In the genomic region with DNA sequence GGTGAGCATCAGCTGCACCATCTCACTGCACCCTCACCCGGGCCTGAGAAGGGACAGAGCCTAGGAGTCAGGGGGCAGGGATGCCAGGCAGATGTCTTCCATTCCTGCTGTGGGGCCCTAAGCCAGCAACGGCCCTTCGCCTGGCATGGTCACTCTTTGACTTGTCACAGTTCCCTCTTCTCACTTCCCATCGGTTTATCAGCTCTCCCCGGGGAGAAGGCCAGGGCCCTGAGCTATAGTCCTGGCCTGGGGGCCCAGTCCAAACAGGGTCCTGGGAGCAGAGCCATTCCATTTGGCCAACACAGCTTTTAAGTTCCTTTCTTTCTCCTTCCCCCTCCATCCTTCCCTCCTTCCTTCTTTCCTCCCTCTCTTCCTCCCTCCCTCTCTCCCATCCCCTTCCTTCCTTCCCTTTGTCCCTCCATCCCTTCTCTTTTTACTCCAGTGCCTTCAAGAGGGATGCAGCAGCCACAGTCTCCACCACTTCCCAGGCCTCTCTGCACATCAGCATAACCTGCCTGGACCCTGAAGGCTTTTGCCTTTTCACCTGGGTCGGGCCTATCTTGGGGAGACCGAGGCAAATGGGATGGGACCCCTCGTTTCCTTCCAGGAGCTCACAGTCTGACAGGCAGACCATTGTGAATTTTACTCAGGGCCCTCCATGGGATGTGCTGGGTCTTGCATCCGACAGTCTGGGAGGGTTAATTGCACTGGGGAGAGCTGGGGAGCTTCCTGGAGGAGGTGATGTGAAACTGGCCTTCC, we compare ENCODE assay signal across 14 cellular contexts. TPM values are rescaled to one million over a fixed set of nuclear protein-coding genes. Genes with fewer than 3 reads are reported as not detected.
A peak's percentile ranks its signal among the peaks of the same experiment; 100 is the strongest.
DNase-seq lines count a peak whose midpoint lies in the region; ATAC-seq, FAIRE-seq and TF ChIP-seq lines count a peak whose summit lies in the region.
"Had no signal": no experiment of that assay in that cellular context is flagged by ENCODE, and none has a peak within 500 bp of the region (broad histone marks: within the 10 kb centered on the region; RNA-seq: fewer than 3 reads in every experiment).

No MANE protein-coding gene starts in this region.

- TF ChIP-seq CTCF in BJ (IDR thresholded peaks at IDR 0.05; ENCODE audit: insufficient read depth, low read depth, low read length) = no peak
- no peak for TF ChIP-seq CTCF in ascending aorta (IDR thresholded peaks at IDR 0.05)
- TF ChIP-seq CTCF in keratinocyte (optimal IDR thresholded peaks at IDR 0.05 in 1 of 3, IDR thresholded peaks at IDR 0.05 in 1 of 3, conservative IDR thresholded peaks at IDR 0.05 in 1 of 3; ENCODE audit: extremely low read depth in 1 of 3, insufficient read depth in 2 of 3, low read length in 3 of 3) = no peak
- no peak for TF ChIP-seq CTCF in CD4-positive, alpha-beta T cell (IDR thresholded peaks at IDR 0.05)

- H2AFZ ChIP-seq in keratinocyte (ENCODE audit: control insufficient read depth, low read length) = no peak overlapping the region

- POLR2A ChIA-PET in BJ (lab: Charles Lee) = interaction anchor here (0.7 to 1.3 kb wide), 3 partner anchors 16 to 196 kb away, joined by 3 to 4 read pairs (median 3); no protein-coding TSS in a partner anchor
- POLR2A ChIA-PET in CD4-positive, alpha-beta T cell (lab: Charles Lee) = no interaction called here

- no peak overlapping the region for H3K27ac Mint-ChIP-seq in activated T-helper 1 cell treated with anti-CD3 and anti-CD28 coated beads, Interleukin-12 subunit alpha, Interleukin-12 subunit beta, Interleukin-2, Interleukin-4 antibody, amounts not matched to agents 30 ng/mL and 10 ng/mL and 1 ng/mL, durations not matched to agents 14 hours and 24 hours and 36 hours
- H3K27ac Mint-ChIP-seq in CD4-positive, alpha-beta T cell = no peak overlapping the region
- H3K27ac Mint-ChIP-seq: CD8-positive, alpha-beta T cell had no signal

- H3K4me1 Mint-ChIP-seq in activated T-helper 1 cell treated with anti-CD3 and anti-CD28 coated beads, Interleukin-12 subunit alpha, Interleukin-12 subunit beta, Interleukin-2, Interleukin-4 antibody, amounts not matched to agents 30 ng/mL and 10 ng/mL and 1 ng/mL, durations not matched to agents 14 hours and 24 hours and 36 hours (ENCODE audit: low read depth) = no peaks in the 10 kb centered on the region
- H3K4me1 Mint-ChIP-seq in CD4-positive, alpha-beta T cell (ENCODE audit: low read depth) = no peaks in the 10 kb centered on the region

- H3K9me3 Mint-ChIP-seq in activated T-helper 1 cell treated with anti-CD3 and anti-CD28 coated beads, Interleukin-12 subunit alpha, Interleukin-12 subunit beta, Interleukin-2, Interleukin-4 antibody, amounts not matched to agents 30 ng/mL and 10 ng/mL and 1 ng/mL, durations not matched to agents 14 hours and 24 hours and 36 hours = no peaks in the 10 kb centered on the region
- no peaks in the 10 kb centered on the region for H3K9me3 Mint-ChIP-seq in CD4-positive, alpha-beta T cell
- H3K9me3 Mint-ChIP-seq: CD8-positive, alpha-beta T cell had no signal

- FAIRE-seq in keratinocyte (lab: Jason Lieb, UNC) = no peak
- FAIRE-seq: small intestine had no signal

- H3K36me3 ChIP-seq in BJ (ENCODE audit: control insufficient read depth, insufficient read depth, low read length) = peaks cover 26% of the 10 kb centered on the region
- H3K36me3 ChIP-seq in ascending aorta = peaks cover 0 to 6% of the 10 kb centered on the region in 2 donors
- H3K36me3 ChIP-seq in keratinocyte (ENCODE audit: control insufficient read depth in 2 of 2, extremely low read depth in 1 of 2, insufficient read depth in 2 of 2, low read length in 2 of 2) = no peaks in the 10 kb centered on the region

- H3K4me2 ChIP-seq in keratinocyte (ENCODE audit: control insufficient read depth, extremely low read depth, insufficient read depth, low read depth, low read length) = peak overlapping the region; percentile 70

- CTCF ChIA-PET in BJ (lab: Yijun Ruan, JAX) = interaction anchor here (0.9 to 5.2 kb wide), 9 partner anchors 10 to 196 kb away, joined by 3 to 29 read pairs (median 4); no protein-coding TSS in a partner anchor
- CTCF ChIA-PET in CD4-positive, alpha-beta T cell (lab: Charles Lee) = no interaction called here

- H4K20me1 ChIP-seq in keratinocyte (ENCODE audit: control insufficient read depth, extremely low read depth, insufficient read depth, low read length) = no peaks in the 10 kb centered on the region

- intact Hi-C loops in ascending aorta (cut with DNase I) = loop anchor here (2.0 to 10.0 kb wide), 2 partner anchors 17 to 511 kb away; partner anchors contain the start of gene WDR5
- intact Hi-C loops in activated T-helper 1 cell treated with anti-CD3 and anti-CD28 coated beads, Interleukin-12 subunit alpha, Interleukin-12 subunit beta, Interleukin-2, Interleukin-4 antibody, amounts not matched to agents 30 ng/mL and 10 ng/mL and 1 ng/mL, durations not matched to agents 14 hours and 24 hours and 36 hours (cut with micrococcal nuclease) = no loop called here
- intact Hi-C loops in CD4-positive, alpha-beta T cell (cut with DNase I, micrococcal nuclease) = loop anchor here in 1 of 2 experiments (10.0 kb wide), 1 partner anchor 481 kb away; the partner anchor contains the start of gene RNU6ATAC

- ATAC-seq in GM19023 (IDR thresholded peaks at IDR 0.05; ENCODE audit: unreplicated experiment) (no peak), GM19397 (IDR thresholded peaks at IDR 0.05; ENCODE audit: unreplicated experiment) (no peak)
- ATAC-seq in CD4-positive, alpha-beta T cell (ENCODE audit: poor library complexity) = no peak
- ATAC-seq: CD8-positive, alpha-beta T cell had no signal

- H3K9me3 ChIP-seq in ascending aorta (no peaks in the 10 kb centered on the region), keratinocyte (ENCODE audit: control insufficient read depth, low read depth, low read length) (no peaks in the 10 kb centered on the region)
- no peaks in the 10 kb centered on the region for H3K9me3 ChIP-seq in CD4-positive, alpha-beta T cell (ENCODE audit: control insufficient read depth, low read length)
- H3K9me3 ChIP-seq: mucosa of descending colon had no signal

- no peaks in the 10 kb centered on the region for H3K9me1 ChIP-seq in keratinocyte (ENCODE audit: control insufficient read depth, extremely low read depth, insufficient read depth, low read length)

- dilution Hi-C loops in keratinocyte (cut with MboI; ENCODE audit: extremely low pct_ligation_motif_present, low sequenced_read_pairs) = no loop called here

- H3K27ac ChIP-seq in ascending aorta (peak overlapping the region; percentile 83 to 92), keratinocyte (ENCODE audit: control insufficient read depth, insufficient read depth, low read length) (no peak overlapping the region), skin epidermis (peak overlapping the region in 11 of 21 experiments; percentile 6 to 72 (median 45))
- no peak overlapping the region for H3K27ac ChIP-seq in CD4-positive, alpha-beta T cell (ENCODE audit: low read depth, low read length)

- H3K4me3 ChIP-seq in BJ (ENCODE audit: low read depth, low read length) (peak overlapping the region; percentile 52), ascending aorta (peak overlapping the region; percentile 45 to 75), keratinocyte (ENCODE audit: control insufficient read depth in 2 of 3, extremely low read depth in 1 of 3, insufficient read depth in 2 of 3, low read depth in 1 of 3, low read length in 3 of 3) (no peak overlapping the region), skin epidermis (peak overlapping the region in 4 of 7 experiments; percentile 14 to 30 (median 20))
- H3K4me3 ChIP-seq: mucosa of descending colon had no signal

- H3K4me3 Mint-ChIP-seq in activated T-helper 1 cell treated with anti-CD3 and anti-CD28 coated beads, Interleukin-12 subunit alpha, Interleukin-12 subunit beta, Interleukin-2, Interleukin-4 antibody, amounts not matched to agents 30 ng/mL and 10 ng/mL and 1 ng/mL, durations not matched to agents 14 hours and 24 hours and 36 hours = no peak overlapping the region
- H3K4me3 Mint-ChIP-seq in CD4-positive, alpha-beta T cell = no peak overlapping the region
- H3K4me3 Mint-ChIP-seq: CD8-positive, alpha-beta T cell had no signal

- H3K79me2 ChIP-seq in keratinocyte (ENCODE audit: control insufficient read depth, insufficient read depth, low read length) = peaks cover 6% of the 10 kb centered on the region

- H3K36me3 Mint-ChIP-seq in activated T-helper 1 cell treated with anti-CD3 and anti-CD28 coated beads, Interleukin-12 subunit alpha, Interleukin-12 subunit beta, Interleukin-2, Interleukin-4 antibody, amounts not matched to agents 30 ng/mL and 10 ng/mL and 1 ng/mL, durations not matched to agents 14 hours and 24 hours and 36 hours (ENCODE audit: low read depth) = no peaks in the 10 kb centered on the region
- no peaks in the 10 kb centered on the region for H3K36me3 Mint-ChIP-seq in CD4-positive, alpha-beta T cell (ENCODE audit: low read depth)
- H3K36me3 Mint-ChIP-seq: CD8-positive, alpha-beta T cell had no signal

- H3K4me1 ChIP-seq in ascending aorta (peaks cover 21 to 50% of the 10 kb centered on the region in 2 donors), keratinocyte (ENCODE audit: control insufficient read depth, extremely low read depth, insufficient read depth, low read length) (peaks cover 29% of the 10 kb centered on the region)

- peaks cover 6% of the 10 kb centered on the region for H3K27me3 Mint-ChIP-seq in activated T-helper 1 cell treated with anti-CD3 and anti-CD28 coated beads, Interleukin-12 subunit alpha, Interleukin-12 subunit beta, Interleukin-2, Interleukin-4 antibody, amounts not matched to agents 30 ng/mL and 10 ng/mL and 1 ng/mL, durations not matched to agents 14 hours and 24 hours and 36 hours (ENCODE audit: insufficient read depth)
- peaks cover 8% of the 10 kb centered on the region for H3K27me3 Mint-ChIP-seq in CD4-positive, alpha-beta T cell

- DNase-seq in BJ (ENCODE audit: low read depth) (no peak), ascending aorta (ENCODE audit: low spot score in 2 of 2) (no peak), keratinocyte (ENCODE audit: low read depth, low spot score) (no peak)
- DNase-seq in activated T-helper 1 cell treated with anti-CD3 and anti-CD28 coated beads, Interleukin-12 subunit alpha, Interleukin-12 subunit beta, Interleukin-2, Interleukin-4 antibody, amounts not matched to agents 30 ng/mL and 10 ng/mL and 1 ng/mL, durations not matched to agents 14 hours and 24 hours and 36 hours (ENCODE audit: low spot score) = no peak
- no peak for DNase-seq in CD4-positive, alpha-beta T cell
- DNase-seq: activated CD4-positive, alpha-beta T cell treated with anti-CD3 and anti-CD28 coated beads, Interleukin-2, amount 50 U/mL, for 48 hours; activated naive CD4-positive, alpha-beta T cell; CD8-positive, alpha-beta T cell; MM.1S; small intestine had no signal

- H3K27me3 ChIP-seq in BJ (ENCODE audit: control insufficient read depth, insufficient read depth, low read length) = no peaks in the 10 kb centered on the region
- no peaks in the 10 kb centered on the region for H3K27me3 ChIP-seq in ascending aorta
- H3K27me3 ChIP-seq in keratinocyte (ENCODE audit: control insufficient read depth, extremely low read depth, insufficient read depth, low read length) = peaks cover 3% of the 10 kb centered on the region
- peaks cover 11% of the 10 kb centered on the region for H3K27me3 ChIP-seq in CD4-positive, alpha-beta T cell (ENCODE audit: control insufficient read depth, insufficient read depth, low read length)

- no peak overlapping the region for H3K9ac ChIP-seq in keratinocyte (ENCODE audit: control insufficient read depth, extremely low read depth, insufficient read depth, low read length)

RNA-seq across cellular contexts. Expression of gene COL5A1, which starts 4.2 kb away (rescaled TPM):
- polyA plus RNA-seq in BJ (2011; rRNA removed) (170 and 251 TPM in 2 replicates), keratinocyte (3.1 to 5.6 TPM (median 4.9 TPM) in 3 replicates)
- 213 and 249 TPM in 2 replicates for polyA minus RNA-seq in BJ (2011; rRNA and poly(A)+ RNA removed)
- total RNA-seq in ascending aorta = 99.6 TPM
- 3.0 TPM for polyA plus RNA-seq in keratinocyte (2011; ENCODE audit: low read depth)
- 1.1 and 2.1 TPM in 2 replicates for polyA plus RNA-seq in keratinocyte (2011; cell fraction: cytosol; rRNA removed)
- 22.0 and 30.3 TPM in 2 replicates for polyA plus RNA-seq in keratinocyte (2011; cell fraction: nucleus; rRNA removed)
- 0.87 and 10.2 TPM in 2 replicates for polyA plus RNA-seq in keratinocyte (2012; ENCODE audit: low replicate concordance)
- 6.7 to 22.0 TPM (median 12.5 TPM) in 3 replicates for polyA minus RNA-seq in keratinocyte
- polyA minus RNA-seq in keratinocyte (2011; cell fraction: cytosol; rRNA and poly(A)+ RNA removed) = 13.2 TPM
- 27.4 and 29.4 TPM in 2 replicates for polyA minus RNA-seq in keratinocyte (2011; cell fraction: nucleus; rRNA and poly(A)+ RNA removed)
- not detected in 2 replicates for total RNA-seq in activated T-helper 1 cell treated with anti-CD3 and anti-CD28 coated beads, Interleukin-12 subunit alpha, Interleukin-12 subunit beta, Interleukin-2, Interleukin-4 antibody, amounts not matched to agents 30 ng/mL and 10 ng/mL and 1 ng/mL, durations not matched to agents 14 hours and 24 hours and 36 hours
- total RNA-seq in CD4-positive, alpha-beta T cell = under 1 TPM; 0.41 to 0.50 TPM

Comparison
In these comparisons a context has a peak if more than half of its experiments do, and no peak if none do; other contexts are left out.
1. H3K4me3 ChIP-seq: peak in BJ (single experiment), ascending aorta (2 of 2) and skin epidermis (4 of 7); none in keratinocyte (0 of 3).
2. H3K27ac ChIP-seq: peak in ascending aorta (2 of 2) and skin epidermis (11 of 21); none in keratinocyte (single experiment) and CD4-positive, alpha-beta T cell (single experiment).
3. RNA of gene COL5A1, which starts 4.2 kb away (total RNA-seq): 99.6 TPM in ascending aorta (single experiment); 0.41 to 0.50 TPM in CD4-positive, alpha-beta T cell and not detected in activated T-helper 1 cell treated with anti-CD3 and anti-CD28 coated beads, Interleukin-12 subunit alpha, Interleukin-12 subunit beta, Interleukin-2, Interleukin-4 antibody, amounts not matched to agents 30 ng/mL and 10 ng/mL and 1 ng/mL, durations not matched to agents 14 hours and 24 hours and 36 hours; every median in the first group is over 10 times any median in the second.